In genomic region chr10:48195803-48196202, GRCh38 we compare ENCODE assay signal across 27 cellular contexts.
"Had no signal": no experiment of that assay in that cellular context is flagged by ENCODE, and none has a peak within 500 bp of the region (broad histone marks: within the 10 kb centered on the region; RNA-seq: fewer than 3 reads in every experiment).

No MANE protein-coding gene starts in this region.

- ATAC-seq: natural killer cell; right cardiac atrium; stimulated activated effector memory CD8-positive, alpha-beta T cell treated with anti-CD3 and anti-CD28 coated beads, Interleukin-12 subunit alpha, Interleukin-12 subunit beta, amount 100 ng/mL, for 72 hours; upper lobe of right lung had no signal

- H3K27me3 ChIP-seq: neural progenitor cell, ovary, sigmoid colon, spleen, suprapubic skin, tibial artery, upper lobe of right lung had no signal

- H3K4me3 ChIP-seq: left ventricle myocardium inferior, lung, neural progenitor cell, ovary, sigmoid colon, spleen, suprapubic skin, thoracic aorta, tibial artery, upper lobe of right lung had no signal

- H3K36me3 Mint-ChIP-seq: immature natural killer cell; mesothelial cell of epicardium; naive B cell; natural killer cell; neural progenitor cell; stimulated activated effector memory CD8-positive, alpha-beta T cell treated with anti-CD3 and anti-CD28 coated beads, Interleukin-12 subunit alpha, Interleukin-12 subunit beta, amount 100 ng/mL, for 72 hours had no signal

- H3K4me2 ChIP-seq: neural progenitor cell had no signal

- H3K9ac ChIP-seq: neural progenitor cell had no signal

- H3K27ac Mint-ChIP-seq: immature natural killer cell; mesothelial cell of epicardium; natural killer cell; nephron progenitor cell; neural progenitor cell; progenitor cell of endocrine pancreas; stimulated activated effector memory CD8-positive, alpha-beta T cell treated with anti-CD3 and anti-CD28 coated beads, Interleukin-12 subunit alpha, Interleukin-12 subunit beta, amount 100 ng/mL, for 72 hours; stimulated activated naive CD8-positive, alpha-beta T cell treated with anti-CD3 and anti-CD28 coated beads, Interleukin-15, Interleukin-2, amounts not matched to agents 100 ng/mL and 50 ng/mL, for 24 hours had no signal

- H3K27me3 Mint-ChIP-seq: stimulated activated naive CD8-positive, alpha-beta T cell treated with anti-CD3 and anti-CD28 coated beads, Interleukin-15, Interleukin-2, amounts not matched to agents 100 ng/mL and 50 ng/mL, for 24 hours had no signal

- DNase-seq: hippocampal formation; immature natural killer cell; left ventricle myocardium inferior; mesendoderm; naive B cell; natural killer cell; nephron progenitor cell; ovary; right cardiac atrium; sigmoid colon; small intestine; spleen; stimulated activated CD4-positive, alpha-beta T cell treated with anti-CD3 and anti-CD28 coated beads, Interleukin-4, amount 100 ng/mL, for 24 hours; stimulated activated naive CD4-positive, alpha-beta T cell; tibial artery; trophoblast cell; upper lobe of right lung had no signal

- H3K27ac ChIP-seq: left ventricle myocardium inferior, neural progenitor cell, ovary, sigmoid colon, spleen, suprapubic skin, thoracic aorta, tibial artery, upper lobe of right lung had no signal

- H3K4me3 Mint-ChIP-seq: immature natural killer cell; mesothelial cell of epicardium; natural killer cell; nephron progenitor cell; neural progenitor cell; stimulated activated effector memory CD8-positive, alpha-beta T cell treated with anti-CD3 and anti-CD28 coated beads, Interleukin-12 subunit alpha, Interleukin-12 subunit beta, amount 100 ng/mL, for 72 hours; stimulated activated naive CD8-positive, alpha-beta T cell treated with anti-CD3 and anti-CD28 coated beads, Interleukin-15, Interleukin-2, amounts not matched to agents 100 ng/mL and 50 ng/mL, for 24 hours had no signal

- H3K9me3 Mint-ChIP-seq: immature natural killer cell, natural killer cell, nephron progenitor cell, neural progenitor cell had no signal

- H3K36me3 ChIP-seq: left ventricle myocardium inferior, neural progenitor cell, ovary, sigmoid colon, spleen, suprapubic skin, thoracic aorta, tibial artery, upper lobe of right lung had no signal

- FAIRE-seq: islet of Langerhans, small intestine, urothelium cell line had no signal

- H3K4me1 Mint-ChIP-seq: immature natural killer cell; mesothelial cell of epicardium; nephron progenitor cell; stimulated activated effector memory CD8-positive, alpha-beta T cell treated with anti-CD3 and anti-CD28 coated beads, Interleukin-12 subunit alpha, Interleukin-12 subunit beta, amount 100 ng/mL, for 72 hours had no signal

- H3K9me3 ChIP-seq: left ventricle myocardium inferior, ovary, sigmoid colon, spleen, suprapubic skin, thoracic aorta, tibial artery, upper lobe of right lung had no signal

- H3K4me1 ChIP-seq: left ventricle myocardium inferior, sigmoid colon, suprapubic skin, tibial artery, upper lobe of right lung had no signal

- H2AFZ ChIP-seq: neural progenitor cell had no signal
